Comparison of ENCODE assay signal across 1 cellular context in the genomic region with DNA sequence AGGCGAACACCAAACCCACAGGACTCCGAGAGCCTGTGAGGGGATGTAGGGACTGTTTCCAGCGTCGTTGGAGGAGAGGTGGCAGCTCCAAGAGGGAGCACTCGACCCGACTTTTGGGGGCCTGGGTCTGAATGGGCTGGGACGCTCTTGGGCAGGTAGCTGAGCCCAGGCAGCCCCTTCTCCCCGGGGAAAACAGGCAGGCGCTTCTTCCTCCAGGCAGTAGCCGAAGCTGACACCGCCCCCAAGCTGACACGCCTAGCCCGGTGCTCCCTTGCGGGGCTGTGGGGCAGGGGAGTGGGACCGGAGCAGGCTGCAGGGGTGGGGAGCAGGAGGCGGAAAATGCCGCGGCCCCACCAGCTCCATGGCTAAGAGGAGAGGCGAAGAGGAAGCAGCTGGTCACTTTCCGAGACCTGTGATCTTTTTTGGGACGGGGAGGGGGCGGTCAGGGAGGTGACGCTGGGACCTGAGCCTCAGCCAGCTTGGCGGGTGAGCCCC.
TF ChIP-seq lines count a peak whose summit lies in the region.

No MANE protein-coding gene starts in this region.

TF ChIP-seq in GM23338, 12 proteins besides CTCF, POLR2A, EP300 and RAD21:
- TF ChIP-seq ZNF331 (CRISPR knock-in tag; IDR thresholded peaks at IDR 0.05; ENCODE audit: low read depth) = no peak
- TF ChIP-seq ZNF114 (CRISPR knock-in tag; IDR thresholded peaks at IDR 0.05) = no peak
- no peak for TF ChIP-seq STAT1 (IDR thresholded peaks at IDR 0.05; ENCODE audit: unreplicated experiment)
- TF ChIP-seq JUNB (IDR thresholded peaks at IDR 0.05; ENCODE audit: unreplicated experiment) = no peak
- TF ChIP-seq CREB1 (CRISPR knock-in tag; IDR thresholded peaks at IDR 0.05; ENCODE audit: low read depth) = no peak
- TF ChIP-seq, protein P1, sequence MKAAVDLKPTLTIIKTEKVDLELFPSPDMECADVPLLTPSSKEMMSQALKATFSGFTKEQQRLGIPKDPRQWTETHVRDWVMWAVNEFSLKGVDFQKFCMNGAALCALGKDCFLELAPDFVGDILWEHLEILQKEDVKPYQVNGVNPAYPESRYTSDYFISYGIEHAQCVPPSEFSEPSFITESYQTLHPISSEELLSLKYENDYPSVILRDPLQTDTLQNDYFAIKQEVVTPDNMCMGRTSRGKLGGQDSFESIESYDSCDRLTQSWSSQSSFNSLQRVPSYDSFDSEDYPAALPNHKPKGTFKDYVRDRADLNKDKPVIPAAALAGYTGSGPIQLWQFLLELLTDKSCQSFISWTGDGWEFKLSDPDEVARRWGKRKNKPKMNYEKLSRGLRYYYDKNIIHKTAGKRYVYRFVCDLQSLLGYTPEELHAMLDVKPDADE (IDR thresholded peaks at IDR 0.05) = no peak
- TF ChIP-seq NANOG (IDR thresholded peaks at IDR 0.05; ENCODE audit: borderline replicate concordance) = no peak
- TF ChIP-seq EZH2phosphoT487 (IDR thresholded peaks at IDR 0.05; ENCODE audit: unreplicated experiment) = no peak
- TF ChIP-seq, protein P2, sequence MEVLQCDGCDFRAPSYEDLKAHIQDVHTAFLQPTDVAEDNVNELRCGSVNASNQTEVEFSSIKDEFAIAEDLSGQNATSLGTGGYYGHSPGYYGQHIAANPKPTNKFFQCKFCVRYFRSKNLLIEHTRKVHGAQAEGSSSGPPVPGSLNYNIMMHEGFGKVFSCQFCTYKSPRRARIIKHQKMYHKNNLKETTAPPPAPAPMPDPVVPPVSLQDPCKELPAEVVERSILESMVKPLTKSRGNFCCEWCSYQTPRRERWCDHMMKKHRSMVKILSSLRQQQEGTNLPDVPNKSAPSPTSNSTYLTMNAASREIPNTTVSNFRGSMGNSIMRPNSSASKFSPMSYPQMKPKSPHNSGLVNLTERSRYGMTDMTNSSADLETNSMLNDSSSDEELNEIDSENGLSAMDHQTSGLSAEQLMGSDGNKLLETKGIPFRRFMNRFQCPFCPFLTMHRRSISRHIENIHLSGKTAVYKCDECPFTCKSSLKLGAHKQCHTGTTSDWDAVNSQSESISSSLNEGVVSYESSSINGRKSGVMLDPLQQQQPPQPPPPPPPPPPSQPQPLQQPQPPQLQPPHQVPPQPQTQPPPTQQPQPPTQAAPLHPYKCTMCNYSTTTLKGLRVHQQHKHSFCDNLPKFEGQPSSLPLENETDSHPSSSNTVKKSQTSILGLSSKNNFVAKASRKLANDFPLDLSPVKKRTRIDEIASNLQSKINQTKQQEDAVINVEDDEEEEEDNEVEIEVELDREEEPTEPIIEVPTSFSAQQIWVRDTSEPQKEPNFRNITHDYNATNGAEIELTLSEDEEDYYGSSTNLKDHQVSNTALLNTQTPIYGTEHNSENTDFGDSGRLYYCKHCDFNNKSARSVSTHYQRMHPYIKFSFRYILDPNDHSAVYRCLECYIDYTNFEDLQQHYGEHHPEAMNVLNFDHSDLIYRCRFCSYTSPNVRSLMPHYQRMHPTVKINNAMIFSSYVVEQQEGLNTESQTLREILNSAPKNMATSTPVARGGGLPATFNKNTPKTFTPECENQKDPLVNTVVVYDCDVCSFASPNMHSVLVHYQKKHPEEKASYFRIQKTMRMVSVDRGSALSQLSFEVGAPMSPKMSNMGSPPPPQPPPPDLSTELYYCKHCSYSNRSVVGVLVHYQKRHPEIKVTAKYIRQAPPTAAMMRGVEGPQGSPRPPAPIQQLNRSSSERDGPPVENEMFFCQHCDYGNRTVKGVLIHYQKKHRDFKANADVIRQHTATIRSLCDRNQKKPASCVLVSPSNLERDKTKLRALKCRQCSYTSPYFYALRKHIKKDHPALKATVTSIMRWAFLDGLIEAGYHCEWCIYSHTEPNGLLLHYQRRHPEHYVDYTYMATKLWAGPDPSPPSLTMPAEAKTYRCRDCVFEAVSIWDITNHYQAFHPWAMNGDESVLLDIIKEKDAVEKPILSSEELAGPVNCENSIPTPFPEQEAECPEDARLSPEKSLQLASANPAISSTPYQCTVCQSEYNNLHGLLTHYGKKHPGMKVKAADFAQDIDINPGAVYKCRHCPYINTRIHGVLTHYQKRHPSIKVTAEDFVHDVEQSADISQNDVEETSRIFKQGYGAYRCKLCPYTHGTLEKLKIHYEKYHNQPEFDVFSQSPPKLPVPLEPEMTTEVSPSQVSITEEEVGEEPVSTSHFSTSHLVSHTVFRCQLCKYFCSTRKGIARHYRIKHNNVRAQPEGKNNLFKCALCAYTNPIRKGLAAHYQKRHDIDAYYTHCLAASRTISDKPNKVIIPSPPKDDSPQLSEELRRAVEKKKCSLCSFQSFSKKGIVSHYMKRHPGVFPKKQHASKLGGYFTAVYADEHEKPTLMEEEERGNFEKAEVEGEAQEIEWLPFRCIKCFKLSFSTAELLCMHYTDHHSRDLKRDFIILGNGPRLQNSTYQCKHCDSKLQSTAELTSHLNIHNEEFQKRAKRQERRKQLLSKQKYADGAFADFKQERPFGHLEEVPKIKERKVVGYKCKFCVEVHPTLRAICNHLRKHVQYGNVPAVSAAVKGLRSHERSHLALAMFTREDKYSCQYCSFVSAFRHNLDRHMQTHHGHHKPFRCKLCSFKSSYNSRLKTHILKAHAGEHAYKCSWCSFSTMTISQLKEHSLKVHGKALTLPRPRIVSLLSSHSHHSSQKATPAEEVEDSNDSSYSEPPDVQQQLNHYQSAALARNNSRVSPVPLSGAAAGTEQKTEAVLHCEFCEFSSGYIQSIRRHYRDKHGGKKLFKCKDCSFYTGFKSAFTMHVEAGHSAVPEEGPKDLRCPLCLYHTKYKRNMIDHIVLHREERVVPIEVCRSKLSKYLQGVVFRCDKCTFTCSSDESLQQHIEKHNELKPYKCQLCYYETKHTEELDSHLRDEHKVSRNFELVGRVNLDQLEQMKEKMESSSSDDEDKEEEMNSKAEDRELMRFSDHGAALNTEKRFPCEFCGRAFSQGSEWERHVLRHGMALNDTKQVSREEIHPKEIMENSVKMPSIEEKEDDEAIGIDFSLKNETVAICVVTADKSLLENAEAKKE (CRISPR knock-in tag; IDR thresholded peaks at IDR 0.05) = no peak
- TF ChIP-seq, protein P3, sequence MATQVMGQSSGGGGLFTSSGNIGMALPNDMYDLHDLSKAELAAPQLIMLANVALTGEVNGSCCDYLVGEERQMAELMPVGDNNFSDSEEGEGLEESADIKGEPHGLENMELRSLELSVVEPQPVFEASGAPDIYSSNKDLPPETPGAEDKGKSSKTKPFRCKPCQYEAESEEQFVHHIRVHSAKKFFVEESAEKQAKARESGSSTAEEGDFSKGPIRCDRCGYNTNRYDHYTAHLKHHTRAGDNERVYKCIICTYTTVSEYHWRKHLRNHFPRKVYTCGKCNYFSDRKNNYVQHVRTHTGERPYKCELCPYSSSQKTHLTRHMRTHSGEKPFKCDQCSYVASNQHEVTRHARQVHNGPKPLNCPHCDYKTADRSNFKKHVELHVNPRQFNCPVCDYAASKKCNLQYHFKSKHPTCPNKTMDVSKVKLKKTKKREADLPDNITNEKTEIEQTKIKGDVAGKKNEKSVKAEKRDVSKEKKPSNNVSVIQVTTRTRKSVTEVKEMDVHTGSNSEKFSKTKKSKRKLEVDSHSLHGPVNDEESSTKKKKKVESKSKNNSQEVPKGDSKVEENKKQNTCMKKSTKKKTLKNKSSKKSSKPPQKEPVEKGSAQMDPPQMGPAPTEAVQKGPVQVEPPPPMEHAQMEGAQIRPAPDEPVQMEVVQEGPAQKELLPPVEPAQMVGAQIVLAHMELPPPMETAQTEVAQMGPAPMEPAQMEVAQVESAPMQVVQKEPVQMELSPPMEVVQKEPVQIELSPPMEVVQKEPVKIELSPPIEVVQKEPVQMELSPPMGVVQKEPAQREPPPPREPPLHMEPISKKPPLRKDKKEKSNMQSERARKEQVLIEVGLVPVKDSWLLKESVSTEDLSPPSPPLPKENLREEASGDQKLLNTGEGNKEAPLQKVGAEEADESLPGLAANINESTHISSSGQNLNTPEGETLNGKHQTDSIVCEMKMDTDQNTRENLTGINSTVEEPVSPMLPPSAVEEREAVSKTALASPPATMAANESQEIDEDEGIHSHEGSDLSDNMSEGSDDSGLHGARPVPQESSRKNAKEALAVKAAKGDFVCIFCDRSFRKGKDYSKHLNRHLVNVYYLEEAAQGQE (IDR thresholded peaks at IDR 0.05; ENCODE audit: unreplicated experiment) = no peak
- TF ChIP-seq EZH2 (IDR thresholded peaks at IDR 0.05; ENCODE audit: low read depth, unreplicated experiment) = no peak
- no peak for TF ChIP-seq POLR2AphosphoS5 (IDR thresholded peaks at IDR 0.05; ENCODE audit: low read depth)
